12 cellular contexts compared by ENCODE assay signal in genomic region chr20:20492521-20493334, GRCh38.
DNase-seq lines count a peak whose midpoint lies in the region; ATAC-seq lines count a peak whose summit lies in the region.
"Had no signal": no experiment of that assay in that cellular context is flagged by ENCODE, and none has a peak within 500 bp of the region (broad histone marks: within the 10 kb centered on the region; RNA-seq: fewer than 3 reads in every experiment).

No MANE protein-coding gene starts in this region.

- peak overlapping the region; percentile 91 to 97 for H3K4me3 Mint-ChIP-seq in activated T-cell treated with anti-CD3 and anti-CD28 coated beads, Interleukin-2, amount 50 U/mL, for 72 hours
- H3K4me3 Mint-ChIP-seq in activated T-helper 1 cell treated with anti-CD3 and anti-CD28 coated beads, Interleukin-12 subunit alpha, Interleukin-12 subunit beta, Interleukin-2, Interleukin-4 antibody, amounts not matched to agents 30 ng/mL and 10 ng/mL and 1 ng/mL, durations not matched to agents 14 hours and 24 hours and 36 hours = no peak overlapping the region

- intact Hi-C loops in activated T-helper 1 cell treated with anti-CD3 and anti-CD28 coated beads, Interleukin-12 subunit alpha, Interleukin-12 subunit beta, Interleukin-2, Interleukin-4 antibody, amounts not matched to agents 30 ng/mL and 10 ng/mL and 1 ng/mL, durations not matched to agents 14 hours and 24 hours and 36 hours (cut with micrococcal nuclease) = loop anchor here (5.0 to 10.0 kb wide), 3 partner anchors 220 to 478 kb away; partner anchors contain the start of genes CFAP61, CRNKL1, NAA20 and RALGAPA2

- H3K27me3 Mint-ChIP-seq in activated T-cell treated with anti-CD3 and anti-CD28 coated beads, Interleukin-2, amount 50 U/mL, for 72 hours (ENCODE audit: low read depth) = no peaks in the 10 kb centered on the region
- no peaks in the 10 kb centered on the region for H3K27me3 Mint-ChIP-seq in activated T-helper 1 cell treated with anti-CD3 and anti-CD28 coated beads, Interleukin-12 subunit alpha, Interleukin-12 subunit beta, Interleukin-2, Interleukin-4 antibody, amounts not matched to agents 30 ng/mL and 10 ng/mL and 1 ng/mL, durations not matched to agents 14 hours and 24 hours and 36 hours (ENCODE audit: insufficient read depth)

- no peak for ATAC-seq in activated T-cell treated with anti-CD3 and anti-CD28 coated beads, Interleukin-2, amount 50 U/mL, for 72 hours (replicated peaks in 1 of 2)
- ATAC-seq in HG03095 (IDR thresholded peaks at IDR 0.05; ENCODE audit: unreplicated experiment) (no peak), GM19324 (IDR thresholded peaks at IDR 0.05; ENCODE audit: low FRiP score, unreplicated experiment) (no peak)
- ATAC-seq: stimulated activated naive CD8-positive, alpha-beta T cell treated with anti-CD3 and anti-CD28 coated beads, Interleukin-15, Interleukin-2, amounts not matched to agents 100 U/mL and 50 U/mL, for 24 hours had no signal

- peak overlapping the region; percentile 94 for H3K27ac ChIP-seq in temporal lobe (ENCODE audit: low read depth, low read length)
- H3K27ac ChIP-seq: SK-N-MC had no signal

- H3K9me3 Mint-ChIP-seq in activated T-cell treated with anti-CD3 and anti-CD28 coated beads, Interleukin-2, amount 50 U/mL, for 72 hours = no peaks in the 10 kb centered on the region
- no peaks in the 10 kb centered on the region for H3K9me3 Mint-ChIP-seq in activated T-helper 1 cell treated with anti-CD3 and anti-CD28 coated beads, Interleukin-12 subunit alpha, Interleukin-12 subunit beta, Interleukin-2, Interleukin-4 antibody, amounts not matched to agents 30 ng/mL and 10 ng/mL and 1 ng/mL, durations not matched to agents 14 hours and 24 hours and 36 hours

- H3K36me3 Mint-ChIP-seq in activated T-cell treated with anti-CD3 and anti-CD28 coated beads, Interleukin-2, amount 50 U/mL, for 72 hours (ENCODE audit: insufficient read depth in 2 of 2) = peaks cover 2 to 7% of the 10 kb centered on the region in 2 donors
- H3K36me3 Mint-ChIP-seq in activated T-helper 1 cell treated with anti-CD3 and anti-CD28 coated beads, Interleukin-12 subunit alpha, Interleukin-12 subunit beta, Interleukin-2, Interleukin-4 antibody, amounts not matched to agents 30 ng/mL and 10 ng/mL and 1 ng/mL, durations not matched to agents 14 hours and 24 hours and 36 hours (ENCODE audit: low read depth) = peaks cover 33% of the 10 kb centered on the region

- no peak for DNase-seq in activated T-cell treated with anti-CD3 and anti-CD28 coated beads, Interleukin-2, amount 50 U/mL, for 72 hours
- DNase-seq in activated T-cell treated with anti-CD3 and anti-CD28 coated beads for 4 hours (no peak), iPS-NIHi11 (ENCODE audit: low spot score) (peak; percentile 27)
- DNase-seq in activated T-helper 1 cell treated with anti-CD3 and anti-CD28 coated beads, Interleukin-12 subunit alpha, Interleukin-12 subunit beta, Interleukin-2, Interleukin-4 antibody, amounts not matched to agents 30 ng/mL and 10 ng/mL and 1 ng/mL, durations not matched to agents 14 hours and 24 hours and 36 hours (ENCODE audit: low spot score) = no peak
- no peak for DNase-seq in stimulated activated CD4-positive, alpha-beta T cell treated with anti-CD3 and anti-CD28 coated beads, Interleukin-12 subunit alpha, Interleukin-12 subunit beta, amount 100 ng/mL, for 4 hours
- DNase-seq: cortex of kidney; kidney; stimulated activated naive CD8-positive, alpha-beta T cell treated with anti-CD3 and anti-CD28 coated beads, Interleukin-15, Interleukin-2, amounts not matched to agents 100 U/mL and 50 U/mL, for 24 hours had no signal

- H3K27ac Mint-ChIP-seq in activated T-cell treated with anti-CD3 and anti-CD28 coated beads, Interleukin-2, amount 50 U/mL, for 72 hours = peak overlapping the region; percentile 99
- H3K27ac Mint-ChIP-seq in activated T-helper 1 cell treated with anti-CD3 and anti-CD28 coated beads, Interleukin-12 subunit alpha, Interleukin-12 subunit beta, Interleukin-2, Interleukin-4 antibody, amounts not matched to agents 30 ng/mL and 10 ng/mL and 1 ng/mL, durations not matched to agents 14 hours and 24 hours and 36 hours = peak overlapping the region; percentile 98

- H3K4me1 Mint-ChIP-seq in activated T-cell treated with anti-CD3 and anti-CD28 coated beads, Interleukin-2, amount 50 U/mL, for 72 hours (ENCODE audit: low read depth) = peaks cover 90% of the 10 kb centered on the region
- H3K4me1 Mint-ChIP-seq in activated T-helper 1 cell treated with anti-CD3 and anti-CD28 coated beads, Interleukin-12 subunit alpha, Interleukin-12 subunit beta, Interleukin-2, Interleukin-4 antibody, amounts not matched to agents 30 ng/mL and 10 ng/mL and 1 ng/mL, durations not matched to agents 14 hours and 24 hours and 36 hours (ENCODE audit: low read depth) = peaks cover 79% of the 10 kb centered on the region
